In genomic region chr12:108170164-108170563, GRCh38 we compare ENCODE assay signal across 10 cellular contexts. TPM values are rescaled to one million over a fixed set of nuclear protein-coding genes. Genes with fewer than 3 reads are reported as not detected.
"Had no signal": no experiment of that assay in that cellular context is flagged by ENCODE, and none has a peak within 500 bp of the region (broad histone marks: within the 10 kb centered on the region; RNA-seq: fewer than 3 reads in every experiment).

No MANE protein-coding gene starts in this region.

- H3K9me3 ChIP-seq: HAP-1 had no signal

- ATAC-seq: HCT116 had no signal

- H3K4me3 ChIP-seq: GM23248, HAP-1 had no signal

- H3K4me2 ChIP-seq: KMS-11 had no signal

- H3K4me1 ChIP-seq: HAP-1 had no signal

- H3K9ac ChIP-seq: GM23248, KMS-11 had no signal

- H2AFZ ChIP-seq: GM23248 had no signal

- H3K36me3 ChIP-seq: HAP-1 had no signal

- DNase-seq: GM23248, GOT3, H7, IMR-90, KBM-7 had no signal

- H3K27ac ChIP-seq: GM23248, HL-60, KMS-11 had no signal

RNA-seq across cellular contexts. Expression of gene WSCD2, which starts 41.1 kb away (rescaled TPM):
- total RNA-seq: GM23248, HT1080, IMR-90 had no signal
- polyA plus RNA-seq: GM23248, IMR-90 had no signal
